In the genomic region with DNA sequence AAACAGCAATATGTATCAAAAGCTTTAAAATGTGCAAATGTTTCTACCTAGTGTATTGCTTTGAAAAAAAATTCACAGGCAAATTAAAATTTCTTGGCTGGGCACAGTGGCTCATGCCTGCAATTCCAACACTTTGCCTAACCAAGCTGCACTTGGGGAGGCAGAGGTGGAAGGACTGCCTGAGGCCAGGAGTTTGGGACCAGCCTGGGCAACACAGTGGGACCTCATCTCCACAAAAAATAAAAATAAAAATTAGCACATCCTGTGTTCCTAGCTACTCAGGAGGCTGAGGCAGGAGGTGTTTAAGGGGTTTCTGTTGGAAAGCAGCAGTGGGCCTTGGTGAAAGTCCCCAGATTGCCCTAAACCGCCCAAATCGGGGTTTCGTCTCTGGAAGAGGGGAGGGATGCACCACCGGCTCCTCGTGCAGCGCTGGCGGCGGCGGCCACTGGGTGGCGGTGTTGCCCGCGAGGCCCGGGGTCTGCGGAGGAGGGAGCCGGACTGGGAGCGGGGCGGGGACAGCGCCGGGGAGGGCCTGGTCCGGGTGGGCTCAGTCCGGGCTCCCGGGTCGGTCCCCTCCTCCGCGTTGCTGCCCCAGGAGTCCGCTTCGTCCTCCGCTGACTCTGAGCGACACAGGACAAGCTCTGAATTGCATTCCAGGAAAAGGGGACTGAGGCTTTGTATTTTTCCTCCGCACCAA, we compare ENCODE assay signal across 8 cellular contexts.
A peak's percentile ranks its signal among the peaks of the same experiment; 100 is the strongest.
DNase-seq lines count a peak whose midpoint lies in the region; ATAC-seq, FAIRE-seq and TF ChIP-seq lines count a peak whose summit lies in the region.

No MANE protein-coding gene starts in this region.

- BruUV-seq in HepG2 (replicated peaks; lab: Mats Ljungman, UMichigan), result no TSS peak

- peak overlapping the region in 2 of 3 experiments; percentile 10 to 63; a peak in 2 of 6 replicates for H3K4me3 ChIP-seq in HepG2 (replicated peaks in 1 of 3; ENCODE audit: insufficient read depth in 1 of 3, low read depth in 2 of 3, low read length in 3 of 3)

- 0 out of 2 replicates have a peak overlapping the region, but pooled peaks have one; percentile 3 for H3K9ac ChIP-seq in HepG2 (ENCODE audit: insufficient read depth, low read depth, low read length)

- H4K20me1 ChIP-seq in HepG2 (ENCODE audit: insufficient read depth, low read length), result no peaks in the 10 kb centered on the region

- H3K9me3 ChIP-seq in HepG2 (ENCODE audit: low read length), result no peaks in the 10 kb centered on the region

- intact Hi-C loops in HepG2 (cut with micrococcal nuclease; ENCODE audit: unreplicated experiment), result loop anchor here (1.0 kb wide), 2 partner anchors 73 to 147 kb away; no protein-coding TSS in a partner anchor

- DNase-seq in Caki2 (ENCODE audit: low read depth) (peak; percentile 49), GM20000 (ENCODE audit: low spot score) (peak; percentile 87), HuH-7 (ENCODE audit: low spot score) (peak; percentile 78), dermis blood vessel endothelial cell (peak; percentile 56), HepG2 (ENCODE audit: low spot score) (peak; percentile 5), SW480 (ENCODE audit: low spot score) (no peak)
- DNase-seq in activated CD4-positive, alpha-beta T cell treated with anti-CD3 and anti-CD28 coated beads for 24 hours (ENCODE audit: low read depth in 2 of 2), result peak; percentile 9 to 43
- peak; percentile 7 for DNase-seq in stimulated activated CD4-positive, alpha-beta T cell treated with anti-CD3 and anti-CD28 coated beads, Interleukin-2, amount 100 ng/mL, for 4 hours (ENCODE audit: low read depth)

- peaks cover 2 to 11% of the 10 kb centered on the region in 2 experiments; a peak in 2 of 5 replicates for H3K27me3 ChIP-seq in HepG2 (ENCODE audit: control insufficient read depth in 1 of 2, insufficient read depth in 2 of 2, low read length in 2 of 2)

- H3K4me1 ChIP-seq in HepG2 (ENCODE audit: insufficient read depth, low read length), result no peaks in the 10 kb centered on the region

- POLR2A ChIA-PET in HepG2 (lab: Yijun Ruan, JAX), result no interaction called here

- peak; percentile 99 for ATAC-seq in HepG2

- WGBS in HepG2 (ENCODE audit: low lambda C conversion rate), result 0% methylated on average over 1 of the region's 30 CpGs

- peak overlapping the region; percentile 74 for H3K4me2 ChIP-seq in HepG2 (ENCODE audit: low read depth, low read length)

- peak; percentile 92 for TF ChIP-seq RAD21 in HepG2 (CRISPR knock-in tag; IDR thresholded peaks at IDR 0.05)

- in situ Hi-C loops in Caki2 (cut with HindIII; ENCODE audit: low pct_unique_long_range_greater_than_20kb, low sequenced_read_pairs) (no loop called here), HepG2 (cut with HindIII; ENCODE audit: extremely low pct_ligation_motif_present, low pct_unique_long_range_greater_than_20kb) (loop anchor here (5.0 kb wide), 1 partner anchor 72 kb away; no protein-coding TSS in a partner anchor)

- no peaks in the 10 kb centered on the region for H3K79me2 ChIP-seq in HepG2 (ENCODE audit: insufficient read depth, low read length)

- no peak for TF ChIP-seq EP300 in HepG2 (IDR thresholded peaks at IDR 0.05; ENCODE audit: low read depth in 2 of 2, low read length in 2 of 2)
- TF ChIP-seq EP300 in HepG2 (CRISPR knock-in tag; IDR thresholded peaks at IDR 0.05; ENCODE audit: borderline replicate concordance), result no peak

- no peak for FAIRE-seq in HepG2 (lab: Jason Lieb, UNC)

- peak; percentile 97 for TF ChIP-seq CTCF in GM20000 (IDR thresholded peaks at IDR 0.05; ENCODE audit: extremely low read depth, missing control alignments)
- TF ChIP-seq CTCF in HepG2 (CRISPR knock-in tag; IDR thresholded peaks at IDR 0.05), result peak; percentile 93

- TF ChIP-seq POLR2A in HepG2 (IDR thresholded peaks at IDR 0.05; ENCODE audit: insufficient read depth in 1 of 2, low read depth in 2 of 2, low read length in 2 of 2), result no peak

- CTCF ChIA-PET in HepG2 (lab: Yijun Ruan, JAX; ENCODE audit: low intra/inter-chr PET ratio, low total read pairs), result interaction anchor here (2.1 kb wide), 1 partner anchor 72 kb away, joined by 28 read pairs; no protein-coding TSS in a partner anchor

- H3K36me3 ChIP-seq in HepG2 (replicated peaks in 1 of 2; ENCODE audit: control insufficient read depth in 1 of 2, insufficient read depth in 2 of 2, low read length in 2 of 2), result no peaks in the 10 kb centered on the region

- no peak overlapping the region for H2AFZ ChIP-seq in HepG2 (ENCODE audit: low read length)

- no peak overlapping the region for H3K27ac ChIP-seq in HepG2 (ENCODE audit: extremely low read length, insufficient read depth, low read length)

TF ChIP-seq in HepG2, 621 proteins besides CTCF, POLR2A, EP300 and RAD21 (continues in another document):
- TF ChIP-seq, protein P1, sequence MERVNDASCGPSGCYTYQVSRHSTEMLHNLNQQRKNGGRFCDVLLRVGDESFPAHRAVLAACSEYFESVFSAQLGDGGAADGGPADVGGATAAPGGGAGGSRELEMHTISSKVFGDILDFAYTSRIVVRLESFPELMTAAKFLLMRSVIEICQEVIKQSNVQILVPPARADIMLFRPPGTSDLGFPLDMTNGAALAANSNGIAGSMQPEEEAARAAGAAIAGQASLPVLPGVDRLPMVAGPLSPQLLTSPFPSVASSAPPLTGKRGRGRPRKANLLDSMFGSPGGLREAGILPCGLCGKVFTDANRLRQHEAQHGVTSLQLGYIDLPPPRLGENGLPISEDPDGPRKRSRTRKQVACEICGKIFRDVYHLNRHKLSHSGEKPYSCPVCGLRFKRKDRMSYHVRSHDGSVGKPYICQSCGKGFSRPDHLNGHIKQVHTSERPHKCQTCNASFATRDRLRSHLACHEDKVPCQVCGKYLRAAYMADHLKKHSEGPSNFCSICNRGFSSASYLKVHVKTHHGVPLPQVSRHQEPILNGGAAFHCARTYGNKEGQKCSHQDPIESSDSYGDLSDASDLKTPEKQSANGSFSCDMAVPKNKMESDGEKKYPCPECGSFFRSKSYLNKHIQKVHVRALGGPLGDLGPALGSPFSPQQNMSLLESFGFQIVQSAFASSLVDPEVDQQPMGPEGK (CRISPR knock-in tag; IDR thresholded peaks at IDR 0.05), result peak; percentile 64
- TF ChIP-seq ZNF670 (CRISPR knock-in tag; IDR thresholded peaks at IDR 0.05; ENCODE audit: borderline replicate concordance), result no peak
- TF ChIP-seq CBFB (CRISPR knock-in tag; IDR thresholded peaks at IDR 0.05), result no peak
- TF ChIP-seq ZNF530 (CRISPR knock-in tag; IDR thresholded peaks at IDR 0.05; ENCODE audit: low read depth), result no peak
- peak; percentile 50; the same call in 1 of the 2 replicates for TF ChIP-seq ZNF263 (CRISPR knock-in tag; IDR thresholded peaks at IDR 0.05)
- TF ChIP-seq, protein P2, sequence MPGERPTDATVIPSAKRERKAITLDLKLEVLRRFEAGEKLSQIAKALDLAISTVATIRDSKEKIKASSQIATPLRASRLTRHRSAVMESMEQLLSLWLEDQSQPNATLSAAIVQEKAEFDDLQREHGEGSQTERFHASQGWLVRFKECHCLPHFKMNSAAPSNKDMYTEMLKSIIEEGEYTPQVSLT (CRISPR knock-in tag; IDR thresholded peaks at IDR 0.05; ENCODE audit: borderline replicate concordance, low read depth), result no peak
- TF ChIP-seq, protein P3, sequence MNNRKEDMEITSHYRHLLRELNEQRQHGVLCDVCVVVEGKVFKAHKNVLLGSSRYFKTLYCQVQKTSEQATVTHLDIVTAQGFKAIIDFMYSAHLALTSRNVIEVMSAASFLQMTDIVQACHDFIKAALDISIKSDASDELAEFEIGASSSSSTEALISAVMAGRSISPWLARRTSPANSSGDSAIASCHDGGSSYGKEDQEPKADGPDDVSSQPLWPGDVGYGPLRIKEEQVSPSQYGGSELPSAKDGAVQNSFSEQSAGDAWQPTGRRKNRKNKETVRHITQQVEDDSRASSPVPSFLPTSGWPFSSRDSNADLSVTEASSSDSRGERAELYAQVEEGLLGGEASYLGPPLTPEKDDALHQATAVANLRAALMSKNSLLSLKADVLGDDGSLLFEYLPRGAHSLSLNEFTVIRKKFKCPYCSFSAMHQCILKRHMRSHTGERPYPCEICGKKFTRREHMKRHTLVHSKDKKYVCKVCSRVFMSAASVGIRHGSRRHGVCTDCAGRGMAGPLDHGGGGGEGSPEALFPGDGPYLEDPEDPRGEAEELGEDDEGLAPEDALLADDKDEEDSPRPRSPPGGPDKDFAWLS (CRISPR knock-in tag; IDR thresholded peaks at IDR 0.05; ENCODE audit: borderline replicate concordance), result no peak
- TF ChIP-seq ZNF768 (CRISPR knock-in tag; IDR thresholded peaks at IDR 0.05), result no peak
- TF ChIP-seq ONECUT2 (CRISPR knock-in tag; IDR thresholded peaks at IDR 0.05), result no peak
- TF ChIP-seq ZNF766 (CRISPR knock-in tag; IDR thresholded peaks at IDR 0.05; ENCODE audit: borderline replicate concordance), result 0 out of 2 replicates have a peak, but pooled peaks have one; percentile 33
- TF ChIP-seq XBP1 (CRISPR knock-in tag; IDR thresholded peaks at IDR 0.05), result no peak
- no peak for TF ChIP-seq MIER2 (CRISPR knock-in tag; IDR thresholded peaks at IDR 0.05)
- peak; percentile 29; the same call in 1 of the 2 replicates for TF ChIP-seq MYC (CRISPR knock-in tag; IDR thresholded peaks at IDR 0.05; ENCODE audit: borderline replicate concordance)
- TF ChIP-seq, protein P4, sequence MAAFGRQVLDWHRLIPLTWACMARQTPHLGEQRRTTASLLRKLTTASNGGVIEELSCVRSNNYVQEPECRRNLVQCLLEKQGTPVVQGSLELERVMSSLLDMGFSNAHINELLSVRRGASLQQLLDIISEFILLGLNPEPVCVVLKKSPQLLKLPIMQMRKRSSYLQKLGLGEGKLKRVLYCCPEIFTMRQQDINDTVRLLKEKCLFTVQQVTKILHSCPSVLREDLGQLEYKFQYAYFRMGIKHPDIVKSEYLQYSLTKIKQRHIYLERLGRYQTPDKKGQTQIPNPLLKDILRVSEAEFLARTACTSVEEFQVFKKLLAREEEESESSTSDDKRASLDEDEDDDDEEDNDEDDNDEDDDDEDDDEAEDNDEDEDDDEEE (CRISPR knock-in tag; IDR thresholded peaks at IDR 0.05), result 0 out of 2 replicates have a peak, but pooled peaks have one; percentile 37
- TF ChIP-seq, protein P5, sequence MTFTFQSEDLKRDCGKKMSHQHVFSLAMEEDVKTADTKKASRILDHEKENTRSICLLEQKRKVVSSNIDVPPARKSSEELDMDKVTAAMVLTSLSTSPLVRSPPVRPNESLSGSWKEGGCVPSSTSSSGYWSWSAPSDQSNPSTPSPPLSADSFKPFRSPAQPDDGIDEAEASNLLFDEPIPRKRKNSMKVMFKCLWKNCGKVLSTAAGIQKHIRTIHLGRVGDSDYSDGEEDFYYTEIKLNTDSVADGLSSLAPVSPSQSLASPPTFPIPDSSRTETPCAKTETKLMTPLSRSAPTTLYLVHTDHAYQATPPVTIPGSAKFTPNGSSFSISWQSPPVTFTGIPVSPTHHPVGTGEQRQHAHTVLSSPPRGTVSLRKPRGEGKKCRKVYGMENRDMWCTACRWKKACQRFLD (CRISPR knock-in tag; IDR thresholded peaks at IDR 0.05; ENCODE audit: borderline replicate concordance), result no peak
- TF ChIP-seq TCF7 (IDR thresholded peaks at IDR 0.05; ENCODE audit: low read depth), result no peak
- no peak for TF ChIP-seq MAZ (IDR thresholded peaks at IDR 0.05; ENCODE audit: borderline replicate concordance, low read depth, low read length)
- TF ChIP-seq MAZ (CRISPR knock-in tag; IDR thresholded peaks at IDR 0.05; ENCODE audit: low read depth), result peak; percentile 70
